Comparison of ENCODE assay signal across 7 cellular contexts in genomic region chr1:154479764-154480421, GRCh38. TPM values are rescaled to one million over a fixed set of nuclear protein-coding genes. Genes with fewer than 3 reads are reported as not detected.
DNase-seq lines count a peak whose midpoint lies in the region; ATAC-seq and TF ChIP-seq lines count a peak whose summit lies in the region.

No MANE protein-coding gene starts in this region.

- no peaks in the 10 kb centered on the region for H3K9me3 Mint-ChIP-seq in activated naive CD8-positive, alpha-beta T cell (ENCODE audit: low read depth)
- H3K9me3 Mint-ChIP-seq in glutamatergic neuron (ENCODE audit: unreplicated experiment) (peaks cover 10% of the 10 kb centered on the region), progenitor cell of endocrine pancreas (ENCODE audit: low read depth) (no peaks in the 10 kb centered on the region)

- no peak for ATAC-seq in GM19035 (IDR thresholded peaks at IDR 0.05; ENCODE audit: unreplicated experiment)

- H3K4me1 Mint-ChIP-seq in activated naive CD8-positive, alpha-beta T cell (ENCODE audit: low read depth) = peaks cover 12% of the 10 kb centered on the region
- H3K4me1 Mint-ChIP-seq in glutamatergic neuron (ENCODE audit: low read depth, unreplicated experiment) (peaks cover 21% of the 10 kb centered on the region), progenitor cell of endocrine pancreas (ENCODE audit: low read depth) (no peaks in the 10 kb centered on the region)

- DNase-seq in GM10266 (ENCODE audit: extremely low spot score) = peak; percentile 80
- DNase-seq in MV-4-11 (lab: John Stamatoyannopoulos, UW) = peak; percentile 72
- DNase-seq in SIG-M5 (lab: John Stamatoyannopoulos, UW) = peak; percentile 51
- peak; percentile 59 for DNase-seq in glutamatergic neuron
- peak; percentile 63 for DNase-seq in progenitor cell of endocrine pancreas (ENCODE audit: low spot score, unreplicated experiment)

- no peak overlapping the region for H3K4me3 Mint-ChIP-seq in activated naive CD8-positive, alpha-beta T cell
- H3K4me3 Mint-ChIP-seq in glutamatergic neuron (ENCODE audit: unreplicated experiment) (peak overlapping the region; percentile 78), progenitor cell of endocrine pancreas (ENCODE audit: low read depth) (no peak overlapping the region)

- peak overlapping the region; percentile 19 for H3K27ac Mint-ChIP-seq in activated naive CD8-positive, alpha-beta T cell
- H3K27ac Mint-ChIP-seq in glutamatergic neuron (ENCODE audit: unreplicated experiment) (peak overlapping the region; percentile 95), progenitor cell of endocrine pancreas (no peak overlapping the region)

- H3K27me3 Mint-ChIP-seq in activated naive CD8-positive, alpha-beta T cell = no peaks in the 10 kb centered on the region
- H3K27me3 Mint-ChIP-seq in glutamatergic neuron (ENCODE audit: unreplicated experiment) (peaks cover 9% of the 10 kb centered on the region), progenitor cell of endocrine pancreas (peaks cover 4% of the 10 kb centered on the region)

- TF ChIP-seq CTCF in GM10266 (IDR thresholded peaks at IDR 0.05; ENCODE audit: control insufficient read depth, insufficient read depth, low read depth, missing control alignments) (peak; percentile 94), glutamatergic neuron (IDR thresholded peaks at IDR 0.05; ENCODE audit: partially characterized antibody, unreplicated experiment) (peak; percentile 86), progenitor cell of endocrine pancreas (IDR thresholded peaks at IDR 0.05; ENCODE audit: unreplicated experiment) (peak; percentile 85)

- H3K36me3 Mint-ChIP-seq in activated naive CD8-positive, alpha-beta T cell = peaks cover 2% of the 10 kb centered on the region
- H3K36me3 Mint-ChIP-seq in glutamatergic neuron (ENCODE audit: unreplicated experiment) (no peaks in the 10 kb centered on the region), progenitor cell of endocrine pancreas (ENCODE audit: insufficient read depth) (no peaks in the 10 kb centered on the region)

RNA-seq across cellular contexts. Expression of gene TDRD10, which starts 22.1 kb away (rescaled TPM):
- not detected for total RNA-seq in glutamatergic neuron (ENCODE audit: unreplicated experiment)
- total RNA-seq in progenitor cell of endocrine pancreas = not detected in 2 replicates

RNA-seq across cellular contexts. Expression of gene SHE, which starts 22.3 kb away (rescaled TPM):
- total RNA-seq in glutamatergic neuron (ENCODE audit: unreplicated experiment) (0.07 TPM), progenitor cell of endocrine pancreas (not detected in 2 replicates)
